ENCODE assay signal across 2 cellular contexts in the genomic region with DNA sequence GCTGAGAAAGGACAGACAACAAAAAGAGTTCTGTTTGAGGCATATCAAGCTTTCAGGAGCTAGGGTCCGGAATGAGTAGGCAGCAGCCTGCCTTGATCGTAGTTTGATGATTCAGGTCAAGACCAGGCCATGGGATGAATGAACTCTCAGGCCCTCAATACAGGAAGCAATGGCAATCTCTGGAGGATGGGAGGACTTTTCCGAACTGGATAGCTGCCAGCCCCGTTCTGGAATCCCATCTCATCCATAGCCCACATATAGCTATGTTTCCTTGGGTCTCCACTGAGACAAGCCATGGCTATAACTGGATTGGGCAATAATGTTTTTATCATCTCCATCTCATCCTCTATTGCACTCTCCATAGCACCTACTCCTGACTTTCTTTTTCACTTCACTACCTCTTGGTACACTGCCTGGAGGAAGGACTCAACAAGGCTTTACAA.
TF ChIP-seq lines count a peak whose summit lies in the region.

No MANE protein-coding gene starts in this region.

TF ChIP-seq in IMR-90, 13 proteins besides CTCF, POLR2A, EP300 and RAD21:
- TF ChIP-seq RFX5 (IDR thresholded peaks at IDR 0.05; ENCODE audit: low read depth, low read length) (no peak), NFE2L2 (IDR thresholded peaks at IDR 0.05; ENCODE audit: low read depth, low read length) (no peak), CEBPB (IDR thresholded peaks at IDR 0.05; ENCODE audit: low read depth, low read length) (no peak), MAFK (IDR thresholded peaks at IDR 0.05; ENCODE audit: low read depth, low read length) (no peak), MAZ (IDR thresholded peaks at IDR 0.05; ENCODE audit: borderline replicate concordance, low read depth, low read length) (no peak), MXI1 (IDR thresholded peaks at IDR 0.05; ENCODE audit: borderline replicate concordance, low read depth, low read length) (no peak)
TF ChIP-seq in IMR-90: peak in this region for 0.

TF ChIP-seq in HepG2, 621 proteins besides CTCF, POLR2A, EP300 and RAD21:
- TF ChIP-seq KDM1A (CRISPR knock-in tag; IDR thresholded peaks at IDR 0.05): no peak
- no peak for TF ChIP-seq HOMEZ (CRISPR knock-in tag; IDR thresholded peaks at IDR 0.05; ENCODE audit: low read depth)
- no peak for TF ChIP-seq POLR2AphosphoS2 (IDR thresholded peaks at IDR 0.05; ENCODE audit: low read depth, low read length)
- no peak for TF ChIP-seq ZBTB43 (CRISPR knock-in tag; conservative IDR thresholded peaks at IDR 0.05)
- TF ChIP-seq CEBPB (IDR thresholded peaks at IDR 0.05; ENCODE audit: borderline replicate concordance, low read depth, low read length): peak; percentile 64; the same call in 1 of the 2 replicates
- no peak for TF ChIP-seq MEIS1 (CRISPR knock-in tag; IDR thresholded peaks at IDR 0.05; ENCODE audit: borderline replicate concordance)
- 0 out of 2 replicates have a peak, but pooled peaks have one; percentile 21 for TF ChIP-seq CEBPG (CRISPR knock-in tag; IDR thresholded peaks at IDR 0.05)
- TF ChIP-seq SRY (CRISPR knock-in tag; IDR thresholded peaks at IDR 0.05): no peak
- no peak for TF ChIP-seq YEATS4 (CRISPR knock-in tag; IDR thresholded peaks at IDR 0.05; ENCODE audit: borderline replicate concordance)
- peak; percentile 22; the same call in 1 of the 2 replicates for TF ChIP-seq POLR2AphosphoS5 (IDR thresholded peaks at IDR 0.05; ENCODE audit: low read depth, low read length)
- TF ChIP-seq ZNF253 (CRISPR knock-in tag; IDR thresholded peaks at IDR 0.05; ENCODE audit: borderline replicate concordance): no peak
- TF ChIP-seq AGO2 (optimal IDR thresholded peaks at IDR 0.05; ENCODE audit: low read depth, low read length): peak; percentile 81
- TF ChIP-seq RARA (CRISPR knock-in tag; IDR thresholded peaks at IDR 0.05): 0 out of 2 replicates have a peak, but pooled peaks have one; percentile 29
- TF ChIP-seq ZBTB1 (CRISPR knock-in tag; IDR thresholded peaks at IDR 0.05; ENCODE audit: borderline replicate concordance): no peak
- TF ChIP-seq POLR2G (IDR thresholded peaks at IDR 0.05; ENCODE audit: low read depth, low read length): peak; percentile 52; the same call in 1 of the 2 replicates
- no peak for TF ChIP-seq ZNF441 (CRISPR knock-in tag; IDR thresholded peaks at IDR 0.05; ENCODE audit: borderline replicate concordance)
- TF ChIP-seq SCMH1 (CRISPR knock-in tag; IDR thresholded peaks at IDR 0.05; ENCODE audit: borderline replicate concordance): no peak
- TF ChIP-seq KDM2A (CRISPR knock-in tag; IDR thresholded peaks at IDR 0.05; ENCODE audit: borderline replicate concordance, low read depth): 0 out of 2 replicates have a peak, but pooled peaks have one; percentile 17
- peak; percentile 76 for TF ChIP-seq RBM22 (optimal IDR thresholded peaks at IDR 0.05; ENCODE audit: low read length)
- TF ChIP-seq ZNF598 (CRISPR knock-in tag; IDR thresholded peaks at IDR 0.05; ENCODE audit: borderline replicate concordance): no peak
- TF ChIP-seq TMF1 (CRISPR knock-in tag; IDR thresholded peaks at IDR 0.05; ENCODE audit: low read depth): 0 out of 2 replicates have a peak, but pooled peaks have one; percentile 41
- TF ChIP-seq RBFOX2 (IDR thresholded peaks at IDR 0.05; ENCODE audit: low read depth, low read length): peak; percentile 95
- TF ChIP-seq ZNF784 (CRISPR knock-in tag; IDR thresholded peaks at IDR 0.05; ENCODE audit: borderline replicate concordance): 0 out of 2 replicates have a peak, but pooled peaks have one; percentile 52
- TF ChIP-seq ZNF530 (CRISPR knock-in tag; IDR thresholded peaks at IDR 0.05; ENCODE audit: low read depth): no peak
